In the genomic region with DNA sequence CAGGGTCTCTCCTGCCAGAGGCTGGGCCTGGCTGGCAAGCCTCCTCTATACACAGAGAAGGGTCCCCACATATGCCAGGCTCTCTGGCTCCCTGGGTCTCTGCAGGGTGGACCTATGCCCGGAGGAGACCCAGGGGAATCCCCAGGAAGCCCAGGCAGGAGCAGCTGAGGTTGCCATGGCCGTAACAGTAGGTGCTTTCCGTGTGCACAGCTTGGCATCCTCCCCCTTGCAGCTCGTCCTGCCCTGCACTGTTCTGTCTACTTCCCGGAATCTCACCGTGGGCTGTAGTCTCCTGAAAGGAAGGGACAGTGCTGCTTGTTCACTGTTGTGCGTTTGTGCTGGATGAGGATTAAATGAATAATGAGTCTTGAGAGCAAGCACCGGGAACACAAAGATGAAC, we compare ENCODE assay signal across 18 cellular contexts. TPM values are rescaled to one million over a fixed set of nuclear protein-coding genes. Genes with fewer than 3 reads are reported as not detected.
A peak's percentile ranks its signal among the peaks of the same experiment; 100 is the strongest.
DNase-seq lines count a peak whose midpoint lies in the region; ATAC-seq and TF ChIP-seq lines count a peak whose summit lies in the region.
"Had no signal": no experiment of that assay in that cellular context is flagged by ENCODE, and none has a peak within 500 bp of the region (broad histone marks: within the 10 kb centered on the region; RNA-seq: fewer than 3 reads in every experiment).

No MANE protein-coding gene starts in this region.

- no peak overlapping the region for H3K4me3 ChIP-seq in mammary epithelial cell (replicated peaks in 1 of 3; ENCODE audit: insufficient read depth in 1 of 3, low read depth in 2 of 3, low read length in 3 of 3)
- no peak overlapping the region for H3K4me3 ChIP-seq in lower lobe of right lung
- H3K4me3 ChIP-seq in transverse colon: no peak overlapping the region

- no peak overlapping the region for H2AFZ ChIP-seq in mammary epithelial cell (ENCODE audit: low read depth, low read length)

- TF ChIP-seq CTCF in mammary epithelial cell (conservative IDR thresholded peaks at IDR 0.05 in 1 of 2, IDR thresholded peaks at IDR 0.05 in 1 of 2; ENCODE audit: extremely low read depth in 1 of 2, insufficient read depth in 1 of 2, low read depth in 1 of 2, low read length in 2 of 2): no peak
- TF ChIP-seq CTCF in lower lobe of right lung (IDR thresholded peaks at IDR 0.05): no peak
- TF ChIP-seq CTCF in transverse colon (IDR thresholded peaks at IDR 0.05): no peak
- TF ChIP-seq CTCF in osteocyte (IDR thresholded peaks at IDR 0.05): no peak

- H3K4me1 ChIP-seq in mammary epithelial cell (ENCODE audit: insufficient read depth, low read length) (peaks cover 17% of the 10 kb centered on the region), lower lobe of right lung (peaks cover 35% of the 10 kb centered on the region), transverse colon (peaks cover under 1 to 36% (median 13%) of the 10 kb centered on the region in 4 donors)

- ATAC-seq in lower lobe of right lung (peak; percentile 13 to 43), GM19397 (IDR thresholded peaks at IDR 0.05; ENCODE audit: unreplicated experiment) (no peak)

- no peaks in the 10 kb centered on the region for H3K36me3 ChIP-seq in mammary epithelial cell (ENCODE audit: insufficient read depth, low read length)
- no peaks in the 10 kb centered on the region for H3K36me3 ChIP-seq in lower lobe of right lung
- no peaks in the 10 kb centered on the region for H3K36me3 ChIP-seq in transverse colon

- H3K27ac ChIP-seq in mammary epithelial cell (ENCODE audit: insufficient read depth, low read depth, low read length): no peak overlapping the region
- H3K27ac ChIP-seq in lower lobe of right lung: no peak overlapping the region
- H3K27ac ChIP-seq in transverse colon: no peak overlapping the region

- no peaks in the 10 kb centered on the region for H3K79me2 ChIP-seq in mammary epithelial cell (ENCODE audit: insufficient read depth, low read length)

- 20% methylated on average over 5 of the region's 8 CpGs for WGBS in mammary epithelial cell (ENCODE audit: low coverage, missing lambda C conversion rate)
- WGBS in transverse colon (ENCODE audit: low coverage in 1 of 2), 2 donors: 54 to 63% methylated on average over 2 to 8 of the region's 8 CpGs

- BruUV-seq in mammary epithelial cell (replicated peaks; lab: Mats Ljungman, UMichigan): no TSS peak

- in situ Hi-C loops in mammary epithelial cell (cut with MboI; ENCODE audit: low sequenced_read_pairs in 2 of 2): no loop called here
- in situ Hi-C loops in transverse colon (cut with MboI; ENCODE audit: low pct_ligation_motif_present in 1 of 4, low pct_unique_long_range_greater_than_20kb in 1 of 4, low sequenced_read_pairs in 3 of 4): no loop called here

- peaks cover 46% of the 10 kb centered on the region for H3K4me1 Mint-ChIP-seq in activated CD4-positive, alpha-beta T cell treated with anti-CD3 and anti-CD28 coated beads, Interleukin-2, amount 10 ng/mL, durations not matched to agents 24 days and 14 days
- peaks cover 22% of the 10 kb centered on the region for H3K4me1 Mint-ChIP-seq in osteocyte (ENCODE audit: unreplicated experiment)

- H3K27ac Mint-ChIP-seq in activated CD4-positive, alpha-beta T cell treated with anti-CD3 and anti-CD28 coated beads, Interleukin-2, amount 10 ng/mL, durations not matched to agents 24 days and 14 days: no peak overlapping the region
- H3K27ac Mint-ChIP-seq in osteocyte (ENCODE audit: unreplicated experiment): no peak overlapping the region
- H3K27ac Mint-ChIP-seq: activated CD4-positive, alpha-beta memory T cell treated with anti-CD3 and anti-CD28 coated beads, Interleukin-2, amount 10 ng/mL, durations not matched to agents 7 days and 5 days; brain had no signal

- H4K20me1 ChIP-seq in mammary epithelial cell (ENCODE audit: insufficient read depth, low read length): no peaks in the 10 kb centered on the region

- no peak overlapping the region for H3K4me3 Mint-ChIP-seq in activated CD4-positive, alpha-beta T cell treated with anti-CD3 and anti-CD28 coated beads, Interleukin-2, amount 10 ng/mL, durations not matched to agents 24 days and 14 days
- no peak overlapping the region for H3K4me3 Mint-ChIP-seq in osteocyte (ENCODE audit: unreplicated experiment)
- H3K4me3 Mint-ChIP-seq: activated CD4-positive, alpha-beta memory T cell treated with anti-CD3 and anti-CD28 coated beads, Interleukin-2, amount 10 ng/mL, durations not matched to agents 7 days and 5 days; brain had no signal

- H3K4me2 ChIP-seq in mammary epithelial cell (ENCODE audit: insufficient read depth, low read depth, low read length): peak overlapping the region; percentile 38

- H3K27me3 ChIP-seq in mammary epithelial cell (ENCODE audit: insufficient read depth, low read length) (no peaks in the 10 kb centered on the region), lower lobe of right lung (ENCODE audit: low read depth) (no peaks in the 10 kb centered on the region), transverse colon (no peaks in the 10 kb centered on the region)

- H3K27me3 Mint-ChIP-seq in activated CD4-positive, alpha-beta T cell treated with anti-CD3 and anti-CD28 coated beads, Interleukin-2, amount 10 ng/mL, durations not matched to agents 24 days and 14 days: peaks cover 2% of the 10 kb centered on the region
- H3K27me3 Mint-ChIP-seq in osteocyte (ENCODE audit: unreplicated experiment): no peaks in the 10 kb centered on the region

- dilution Hi-C loops in mammary epithelial cell (cut with HindIII; ENCODE audit: low sequenced_read_pairs): no loop called here

- intact Hi-C loops in activated CD4-positive, alpha-beta T cell treated with anti-CD3 and anti-CD28 coated beads, Interleukin-2, amount 10 ng/mL, durations not matched to agents 24 days and 14 days (cut with micrococcal nuclease): no loop called here
- intact Hi-C loops in mammary epithelial cell (cut with micrococcal nuclease): no loop called here
- intact Hi-C loops in lower lobe of right lung (cut with DNase I): no loop called here
- intact Hi-C loops in transverse colon (cut with DNase I; ENCODE audit: low total_unique reads): no loop called here

- TF ChIP-seq POLR2A in transverse colon (IDR thresholded peaks at IDR 0.05): no peak

- H3K36me3 Mint-ChIP-seq in activated CD4-positive, alpha-beta T cell treated with anti-CD3 and anti-CD28 coated beads, Interleukin-2, amount 10 ng/mL, durations not matched to agents 24 days and 14 days (ENCODE audit: low read depth): no peaks in the 10 kb centered on the region
- peaks cover 7% of the 10 kb centered on the region for H3K36me3 Mint-ChIP-seq in osteocyte (ENCODE audit: unreplicated experiment)
- H3K36me3 Mint-ChIP-seq: brain had no signal

- TF ChIP-seq EP300 in transverse colon (IDR thresholded peaks at IDR 0.05; ENCODE audit: low read depth): no peak

- H3K9me3 Mint-ChIP-seq in activated CD4-positive, alpha-beta T cell treated with anti-CD3 and anti-CD28 coated beads, Interleukin-2, amount 10 ng/mL, durations not matched to agents 24 days and 14 days: no peaks in the 10 kb centered on the region
- no peaks in the 10 kb centered on the region for H3K9me3 Mint-ChIP-seq in osteocyte (ENCODE audit: unreplicated experiment)
- H3K9me3 Mint-ChIP-seq: activated CD4-positive, alpha-beta memory T cell treated with anti-CD3 and anti-CD28 coated beads, Interleukin-2, amount 10 ng/mL, durations not matched to agents 7 days and 5 days; brain had no signal

- CTCF ChIA-PET in mammary epithelial cell (lab: Charles Lee; ENCODE audit: low non-redundant PET): no interaction called here

- peak; percentile 60 for DNase-seq in activated CD4-positive, alpha-beta T cell treated with anti-CD3 and anti-CD28 coated beads, Interleukin-2, amount 10 ng/mL, durations not matched to agents 24 days and 14 days
- DNase-seq in activated CD4-positive, alpha-beta T cell treated with anti-CD3 and anti-CD28 coated beads for 4 hours: no peak
- DNase-seq in mammary epithelial cell (no peak), lower lobe of right lung (no peak), transverse colon (peak; percentile 4), osteocyte (ENCODE audit: extremely low spot score, unreplicated experiment) (no peak), anterior cingulate cortex (lab: John Stamatoyannopoulos, UW) (no peak)
- DNase-seq: activated CD4-positive, alpha-beta memory T cell treated with anti-CD3 and anti-CD28 coated beads, Interleukin-2, amount 10 ng/mL, durations not matched to agents 7 days and 5 days; activated gamma-delta T cell; COR-L47; GOT3; IMR-90; NCI-H1105; RPMI8226; stimulated activated CD4-positive, alpha-beta T cell treated with anti-CD3 and anti-CD28 coated beads, Interleukin-4, amount 100 ng/mL, for 4 hours; T1000 had no signal

- no peak overlapping the region for H3K9ac ChIP-seq in mammary epithelial cell (ENCODE audit: insufficient read depth, low read length)

- H3K9me3 ChIP-seq in mammary epithelial cell (replicated peaks; ENCODE audit: insufficient read depth, low read length) (no peaks in the 10 kb centered on the region), lower lobe of right lung (no peaks in the 10 kb centered on the region), transverse colon (no peaks in the 10 kb centered on the region)

RNA-seq across cellular contexts. Expression of gene DAPK2, which starts 47.8 kb away (rescaled TPM):
- total RNA-seq in activated CD4-positive, alpha-beta T cell treated with anti-CD3 and anti-CD28 coated beads, Interleukin-2, amount 10 ng/mL, durations not matched to agents 24 days and 14 days: 3.7 and 4.3 TPM in 2 replicates
- 1 to 10 TPM in 1 of 2 donors, under 1 TPM in 1; 0.82 to 2.3 TPM for total RNA-seq in mammary epithelial cell
- polyA plus RNA-seq in mammary epithelial cell: 0.80 TPM
- polyA minus RNA-seq in mammary epithelial cell: not detected
- total RNA-seq in lower lobe of right lung: 56.8 TPM
- 100 to 1,000 TPM in 3 of 4 donors, 10 to 100 TPM in 1; 45.1 to 244 (median 107) TPM for total RNA-seq in transverse colon
- total RNA-seq in osteocyte: 17.6 and 17.7 TPM in 2 replicates

Comparison
In these comparisons a context has a peak if more than half of its experiments do, and no peak if none do; other contexts are left out.
1. DNase-seq: peak in activated CD4-positive, alpha-beta T cell treated with anti-CD3 and anti-CD28 coated beads, Interleukin-2, amount 10 ng/mL, durations not matched to agents 24 days and 14 days (single experiment) and transverse colon (single experiment); none in activated CD4-positive, alpha-beta T cell treated with anti-CD3 and anti-CD28 coated beads for 4 hours (0 of 2), mammary epithelial cell (single experiment), lower lobe of right lung (single experiment), osteocyte (single experiment) and anterior cingulate cortex (0 of 58).